In the genomic region with DNA sequence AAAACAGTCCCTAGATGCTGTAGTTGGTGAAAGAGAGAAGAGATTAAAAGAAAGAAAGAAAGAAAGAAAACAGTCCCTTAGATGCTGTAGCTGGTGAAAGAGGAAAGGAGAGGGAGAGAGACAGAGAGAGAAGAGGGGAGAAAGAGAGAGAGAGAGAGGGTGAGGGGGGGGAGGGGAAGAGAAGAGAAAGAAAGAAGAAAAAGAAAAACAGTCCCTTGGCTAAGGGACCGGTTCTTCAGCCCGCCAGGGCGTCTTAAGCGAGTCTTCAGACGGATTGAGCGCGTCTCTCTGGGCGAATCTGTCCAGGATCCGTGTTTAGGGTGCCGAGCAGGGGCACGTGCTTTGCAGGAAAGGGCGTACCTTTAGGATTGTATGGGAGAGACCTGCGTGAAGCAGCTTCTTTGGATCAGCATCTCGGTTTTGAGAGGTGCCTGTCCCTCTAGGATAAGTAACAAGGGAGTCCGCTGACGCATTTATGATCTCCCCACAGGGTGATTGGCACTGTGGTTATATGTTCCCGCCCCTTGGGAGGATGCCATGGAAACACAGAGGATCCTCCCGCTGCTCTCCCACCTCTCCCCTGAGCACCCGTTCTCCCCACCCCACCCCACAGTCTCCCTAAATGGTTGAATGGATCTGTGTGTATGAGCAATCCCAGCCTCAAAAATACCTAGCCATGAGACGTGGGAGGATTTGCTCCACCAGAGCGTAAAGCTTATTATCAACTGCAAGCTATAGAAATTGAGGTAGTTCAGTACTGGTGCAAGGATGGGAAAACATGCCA, we compare ENCODE assay signal across 8 cellular contexts. TPM values are rescaled to one million over a fixed set of nuclear protein-coding genes. Genes with fewer than 3 reads are reported as not detected.
DNase-seq lines count a peak whose midpoint lies in the region; ATAC-seq, FAIRE-seq and TF ChIP-seq lines count a peak whose summit lies in the region.

No MANE protein-coding gene starts in this region.

- H3K4me3 ChIP-seq in BE2C (ENCODE audit: low read depth, low read length) (peak overlapping the region; percentile 80), neutrophil (ENCODE audit: low read depth in 1 of 2, low read length in 1 of 2) (peak overlapping the region; percentile 85 to 98)

- no peaks in the 10 kb centered on the region for H3K9me3 ChIP-seq in BE2C
- H3K9me3 ChIP-seq in neutrophil = no peaks in the 10 kb centered on the region

- TF ChIP-seq CTCF in BE2C (IDR thresholded peaks at IDR 0.05; ENCODE audit: low read depth, low read length) = no peak
- no peak for TF ChIP-seq CTCF in neutrophil (IDR thresholded peaks at IDR 0.05)

- peak overlapping the region; percentile 84 for H3K4me3 Mint-ChIP-seq in activated T-helper 2 cell treated with anti-CD3 and anti-CD28 coated beads, Interferon-gamma antibody, Interleukin-2, Interleukin-4, amounts not matched to agents 10 μg/mL and 5 μg/mL and 100 μg/mL, durations not matched to agents 14 hours and 24 hours and 36 hours (ENCODE audit: low read depth)

- intact Hi-C loops in activated T-helper 2 cell treated with anti-CD3 and anti-CD28 coated beads, Interferon-gamma antibody, Interleukin-2, Interleukin-4, amounts not matched to agents 10 μg/mL and 5 μg/mL and 100 μg/mL, durations not matched to agents 14 hours and 24 hours and 36 hours (cut with micrococcal nuclease) = loop anchor here (2.0 to 10.0 kb wide), 5 partner anchors 25 to 551 kb away; a partner anchor contains a TSS

- no peaks in the 10 kb centered on the region for H3K4me1 ChIP-seq in BE2C
- peaks cover 20 to 27% of the 10 kb centered on the region in 2 experiments for H3K4me1 ChIP-seq in neutrophil (ENCODE audit: control insufficient read depth in 1 of 2, insufficient read depth in 1 of 2, low read depth in 1 of 2, low read length in 1 of 2)

- FAIRE-seq in GM18507 (lab: Jason Lieb, UNC) = peak; percentile 84

- H3K4me1 Mint-ChIP-seq in activated T-helper 2 cell treated with anti-CD3 and anti-CD28 coated beads, Interferon-gamma antibody, Interleukin-2, Interleukin-4, amounts not matched to agents 10 μg/mL and 5 μg/mL and 100 μg/mL, durations not matched to agents 14 hours and 24 hours and 36 hours (ENCODE audit: low read depth) = peaks cover 37% of the 10 kb centered on the region

- no peak for ATAC-seq in GM18907 (IDR thresholded peaks at IDR 0.05; ENCODE audit: unreplicated experiment)

- no peaks in the 10 kb centered on the region for H3K27me3 Mint-ChIP-seq in activated T-helper 2 cell treated with anti-CD3 and anti-CD28 coated beads, Interferon-gamma antibody, Interleukin-2, Interleukin-4, amounts not matched to agents 10 μg/mL and 5 μg/mL and 100 μg/mL, durations not matched to agents 14 hours and 24 hours and 36 hours (ENCODE audit: low read depth)

- no peak overlapping the region for H3K27ac ChIP-seq in neutrophil

- no peaks in the 10 kb centered on the region for H3K36me3 ChIP-seq in BE2C
- H3K36me3 ChIP-seq in neutrophil = no peaks in the 10 kb centered on the region

- DNase-seq in BE2C (peak; percentile 49), GM18507 (ENCODE audit: extremely low spot score, insufficient read length, low read depth) (no peak), NCI-H524 (lab: John Stamatoyannopoulos, UW) (peak; percentile 74 to 82), foreskin melanocyte (peak; percentile 59), COLO668 (lab: John Stamatoyannopoulos, UW; ENCODE audit: unreplicated experiment) (no peak)
- DNase-seq in activated T-helper 2 cell treated with anti-CD3 and anti-CD28 coated beads, Interferon-gamma antibody, Interleukin-2, Interleukin-4, amounts not matched to agents 10 μg/mL and 5 μg/mL and 100 μg/mL, durations not matched to agents 14 hours and 24 hours and 36 hours (ENCODE audit: low spot score) = no peak

- peak overlapping the region; percentile 93 for H3K27ac Mint-ChIP-seq in activated T-helper 2 cell treated with anti-CD3 and anti-CD28 coated beads, Interferon-gamma antibody, Interleukin-2, Interleukin-4, amounts not matched to agents 10 μg/mL and 5 μg/mL and 100 μg/mL, durations not matched to agents 14 hours and 24 hours and 36 hours

- H3K27me3 ChIP-seq in BE2C (no peaks in the 10 kb centered on the region), neutrophil (peaks cover 7% of the 10 kb centered on the region)

- no peaks in the 10 kb centered on the region for H3K36me3 Mint-ChIP-seq in activated T-helper 2 cell treated with anti-CD3 and anti-CD28 coated beads, Interferon-gamma antibody, Interleukin-2, Interleukin-4, amounts not matched to agents 10 μg/mL and 5 μg/mL and 100 μg/mL, durations not matched to agents 14 hours and 24 hours and 36 hours (ENCODE audit: low read depth)

- H3K9me3 Mint-ChIP-seq in activated T-helper 2 cell treated with anti-CD3 and anti-CD28 coated beads, Interferon-gamma antibody, Interleukin-2, Interleukin-4, amounts not matched to agents 10 μg/mL and 5 μg/mL and 100 μg/mL, durations not matched to agents 14 hours and 24 hours and 36 hours = no peaks in the 10 kb centered on the region

RNA-seq across cellular contexts. Expression of a gene that starts 16.7 kb away (rescaled TPM):
- polyA plus RNA-seq in BE2C (2012; ENCODE audit: insufficient read depth, insufficient read length, low read depth) = not detected
- 16.8 and 17.1 TPM in 2 replicates for total RNA-seq in activated T-helper 2 cell treated with anti-CD3 and anti-CD28 coated beads, Interferon-gamma antibody, Interleukin-2, Interleukin-4, amounts not matched to agents 10 μg/mL and 5 μg/mL and 100 μg/mL, durations not matched to agents 14 hours and 24 hours and 36 hours

RNA-seq across cellular contexts. Expression of a gene that starts 16.8 kb away (rescaled TPM):
- 0.68 TPM for polyA plus RNA-seq in BE2C (2012; ENCODE audit: insufficient read depth, insufficient read length, low read depth)
- total RNA-seq in activated T-helper 2 cell treated with anti-CD3 and anti-CD28 coated beads, Interferon-gamma antibody, Interleukin-2, Interleukin-4, amounts not matched to agents 10 μg/mL and 5 μg/mL and 100 μg/mL, durations not matched to agents 14 hours and 24 hours and 36 hours = 28.5 and 30.0 TPM in 2 replicates

RNA-seq across cellular contexts. Expression of a gene that starts 36.9 kb away (rescaled TPM):
- 0.83 TPM for polyA plus RNA-seq in BE2C (2012; ENCODE audit: insufficient read depth, insufficient read length, low read depth)
- not detected in 2 replicates for total RNA-seq in activated T-helper 2 cell treated with anti-CD3 and anti-CD28 coated beads, Interferon-gamma antibody, Interleukin-2, Interleukin-4, amounts not matched to agents 10 μg/mL and 5 μg/mL and 100 μg/mL, durations not matched to agents 14 hours and 24 hours and 36 hours

Comparison
In these comparisons a context has a peak if more than half of its experiments do, and no peak if none do; other contexts are left out.
1. DNase-seq: peak in BE2C (single experiment), NCI-H524 (2 of 2) and foreskin melanocyte (single experiment); none in GM18507 (single experiment), activated T-helper 2 cell treated with anti-CD3 and anti-CD28 coated beads, Interferon-gamma antibody, Interleukin-2, Interleukin-4, amounts not matched to agents 10 μg/mL and 5 μg/mL and 100 μg/mL, durations not matched to agents 14 hours and 24 hours and 36 hours (single experiment) and COLO668 (single experiment).